In genomic region chr2:33488715-33489540, GRCh38 we compare ENCODE assay signal across 11 cellular contexts. TPM values are rescaled to one million over a fixed set of nuclear protein-coding genes. Genes with fewer than 3 reads are reported as not detected.
DNase-seq lines count a peak whose midpoint lies in the region; ATAC-seq and TF ChIP-seq lines count a peak whose summit lies in the region.
"Had no signal": no experiment of that assay in that cellular context is flagged by ENCODE, and none has a peak within 500 bp of the region (broad histone marks: within the 10 kb centered on the region; RNA-seq: fewer than 3 reads in every experiment).

No MANE protein-coding gene starts in this region.

- H3K4me3 Mint-ChIP-seq in natural killer cell treated with Interleukin-12 subunit alpha and Interleukin-12 subunit beta and Interleukin-15 and Interleukin-18, amount 100 ng/mL, for 72 hours: peak overlapping the region; percentile 65
- no peak overlapping the region for H3K4me3 Mint-ChIP-seq in natural killer cell

- peaks cover 8% of the 10 kb centered on the region for H3K36me3 Mint-ChIP-seq in natural killer cell treated with Interleukin-12 subunit alpha and Interleukin-12 subunit beta and Interleukin-15 and Interleukin-18, amount 100 ng/mL, for 72 hours
- H3K36me3 Mint-ChIP-seq in natural killer cell: no peaks in the 10 kb centered on the region

- ATAC-seq in natural killer cell treated with Interleukin-12 subunit alpha and Interleukin-12 subunit beta and Interleukin-15 and Interleukin-18, amount 100 ng/mL, for 72 hours: peak; percentile 40 to 73
- no peak for ATAC-seq in natural killer cell
- ATAC-seq in HG02571 (IDR thresholded peaks at IDR 0.05; ENCODE audit: unreplicated experiment): peak; percentile 43
- ATAC-seq in HG03457 (IDR thresholded peaks at IDR 0.05; ENCODE audit: unreplicated experiment): peak; percentile 44

- DNase-seq in natural killer cell treated with Interleukin-12 subunit alpha and Interleukin-12 subunit beta and Interleukin-15 and Interleukin-18, amount 100 ng/mL, for 72 hours (ENCODE audit: low spot score): no peak
- DNase-seq in natural killer cell: no peak
- no peak for DNase-seq in AG08396 (ENCODE audit: low spot score)
- no peak for DNase-seq in central memory CD4-positive, alpha-beta T cell
- no peak for DNase-seq in germinal center (ENCODE audit: low spot score)
- no peak for DNase-seq in ureter (ENCODE audit: low spot score)
- DNase-seq: erythroblast, Kasumi-1, WERI-Rb-1 had no signal

- H3K9me3 Mint-ChIP-seq in natural killer cell treated with Interleukin-12 subunit alpha and Interleukin-12 subunit beta and Interleukin-15 and Interleukin-18, amount 100 ng/mL, for 72 hours: peaks cover 3% of the 10 kb centered on the region
- H3K9me3 Mint-ChIP-seq in natural killer cell: peaks cover 0 to 8% of the 10 kb centered on the region in 2 donors

- peak overlapping the region in 1 of 2 donors; percentile 71 for H3K27ac Mint-ChIP-seq in natural killer cell treated with Interleukin-12 subunit alpha and Interleukin-12 subunit beta and Interleukin-15 and Interleukin-18, amount 100 ng/mL, for 72 hours
- H3K27ac Mint-ChIP-seq in natural killer cell: no peak overlapping the region

- intact Hi-C loops in natural killer cell (cut with micrococcal nuclease): no loop called here

- peaks cover 6 to 33% of the 10 kb centered on the region in 2 donors for H3K4me1 Mint-ChIP-seq in natural killer cell treated with Interleukin-12 subunit alpha and Interleukin-12 subunit beta and Interleukin-15 and Interleukin-18, amount 100 ng/mL, for 72 hours (ENCODE audit: low read depth in 2 of 2)
- H3K4me1 Mint-ChIP-seq in natural killer cell: peaks cover 0 to 5% of the 10 kb centered on the region in 2 donors

- TF ChIP-seq CTCF in natural killer cell (IDR thresholded peaks at IDR 0.05): no peak

- peaks cover 19 to 31% of the 10 kb centered on the region in 2 donors for H3K27me3 Mint-ChIP-seq in natural killer cell treated with Interleukin-12 subunit alpha and Interleukin-12 subunit beta and Interleukin-15 and Interleukin-18, amount 100 ng/mL, for 72 hours
- peaks cover 24 to 64% of the 10 kb centered on the region in 2 donors for H3K27me3 Mint-ChIP-seq in natural killer cell (ENCODE audit: low read depth in 2 of 2)

RNA-seq across cellular contexts. Expression of gene RASGRP3, which starts 12.5 kb away (rescaled TPM):
- 10 to 100 TPM in 1 of 2 donors, 1 to 10 TPM in 1; 1.5 to 26.2 TPM for total RNA-seq in natural killer cell treated with Interleukin-12 subunit alpha and Interleukin-12 subunit beta and Interleukin-15 and Interleukin-18, amount 100 ng/mL, for 72 hours
- total RNA-seq in natural killer cell (10 to 100 TPM in 1 of 3 donors, 1 to 10 TPM in 2; 1.8 to 21.1 (median 2.7) TPM), ureter (9.9 TPM)

Comparison
In these comparisons a context has a peak if more than half of its experiments do, and no peak if none do; other contexts are left out.
1. ATAC-seq: peak in natural killer cell treated with Interleukin-12 subunit alpha and Interleukin-12 subunit beta and Interleukin-15 and Interleukin-18, amount 100 ng/mL, for 72 hours (2 of 2), HG02571 (single experiment) and HG03457 (single experiment); none in natural killer cell (0 of 3).